ENCODE assay signal across 8 cellular contexts in genomic region chr2:133171396-133172004, GRCh38.
DNase-seq lines count a peak whose midpoint lies in the region; FAIRE-seq and TF ChIP-seq lines count a peak whose summit lies in the region.

No MANE protein-coding gene starts in this region.

- H3K36me3 ChIP-seq in HAP-1 (replicated peaks) (no peaks in the 10 kb centered on the region), astrocyte (ENCODE audit: insufficient read depth, low read length) (no peaks in the 10 kb centered on the region), keratinocyte (ENCODE audit: control insufficient read depth in 2 of 2, extremely low read depth in 1 of 2, insufficient read depth in 2 of 2, low read length in 2 of 2) (no peaks in the 10 kb centered on the region), uterus (no peaks in the 10 kb centered on the region)

- H3K9me3 Mint-ChIP-seq in astrocyte (ENCODE audit: unreplicated experiment), result peaks cover 2% of the 10 kb centered on the region
- H3K9me3 Mint-ChIP-seq in activated T-helper 1 cell treated with anti-CD3 and anti-CD28 coated beads, Interleukin-12 subunit alpha, Interleukin-12 subunit beta, Interleukin-2, Interleukin-4 antibody, amounts not matched to agents 30 ng/mL and 10 ng/mL and 1 ng/mL, durations not matched to agents 14 hours and 24 hours and 36 hours, result no peaks in the 10 kb centered on the region

- H3K9me3 ChIP-seq in HAP-1, result no peaks in the 10 kb centered on the region
- H3K9me3 ChIP-seq in astrocyte (ENCODE audit: insufficient read depth, low read depth, low read length), result no peaks in the 10 kb centered on the region
- no peaks in the 10 kb centered on the region for H3K9me3 ChIP-seq in keratinocyte (ENCODE audit: control insufficient read depth, low read depth, low read length)
- H3K9me3 ChIP-seq in uterus, result no peaks in the 10 kb centered on the region

- H3K27me3 Mint-ChIP-seq in astrocyte (ENCODE audit: low read depth, unreplicated experiment), result no peaks in the 10 kb centered on the region
- no peaks in the 10 kb centered on the region for H3K27me3 Mint-ChIP-seq in activated T-helper 1 cell treated with anti-CD3 and anti-CD28 coated beads, Interleukin-12 subunit alpha, Interleukin-12 subunit beta, Interleukin-2, Interleukin-4 antibody, amounts not matched to agents 30 ng/mL and 10 ng/mL and 1 ng/mL, durations not matched to agents 14 hours and 24 hours and 36 hours (ENCODE audit: insufficient read depth)

- dilution Hi-C loops in keratinocyte (cut with MboI; ENCODE audit: extremely low pct_ligation_motif_present, low sequenced_read_pairs), result no loop called here

- intact Hi-C loops in uterus (cut with DNase I; ENCODE audit: low total_unique reads), result no loop called here
- intact Hi-C loops in activated T-helper 1 cell treated with anti-CD3 and anti-CD28 coated beads, Interleukin-12 subunit alpha, Interleukin-12 subunit beta, Interleukin-2, Interleukin-4 antibody, amounts not matched to agents 30 ng/mL and 10 ng/mL and 1 ng/mL, durations not matched to agents 14 hours and 24 hours and 36 hours (cut with micrococcal nuclease), result loop anchor here (2.0 to 10.0 kb wide), 2 partner anchors 497 to 903 kb away; partner anchors contain the start of gene LYPD1

- no peaks in the 10 kb centered on the region for H3K9me1 ChIP-seq in keratinocyte (ENCODE audit: control insufficient read depth, extremely low read depth, insufficient read depth, low read length)

- H3K27me3 ChIP-seq in HAP-1 (ENCODE audit: low read depth) (peaks cover 6% of the 10 kb centered on the region; the same call in 1 of the 2 replicates), astrocyte (ENCODE audit: insufficient read depth, low read length) (no peaks in the 10 kb centered on the region), keratinocyte (ENCODE audit: control insufficient read depth, extremely low read depth, insufficient read depth, low read length) (no peaks in the 10 kb centered on the region), uterus (no peaks in the 10 kb centered on the region)

- no peak overlapping the region for H3K27ac Mint-ChIP-seq in astrocyte (ENCODE audit: unreplicated experiment)
- no peak overlapping the region for H3K27ac Mint-ChIP-seq in activated T-helper 1 cell treated with anti-CD3 and anti-CD28 coated beads, Interleukin-12 subunit alpha, Interleukin-12 subunit beta, Interleukin-2, Interleukin-4 antibody, amounts not matched to agents 30 ng/mL and 10 ng/mL and 1 ng/mL, durations not matched to agents 14 hours and 24 hours and 36 hours

- no peak overlapping the region for H3K4me3 Mint-ChIP-seq in astrocyte (ENCODE audit: unreplicated experiment)
- no peak overlapping the region for H3K4me3 Mint-ChIP-seq in activated T-helper 1 cell treated with anti-CD3 and anti-CD28 coated beads, Interleukin-12 subunit alpha, Interleukin-12 subunit beta, Interleukin-2, Interleukin-4 antibody, amounts not matched to agents 30 ng/mL and 10 ng/mL and 1 ng/mL, durations not matched to agents 14 hours and 24 hours and 36 hours

- TF ChIP-seq POLR2A in uterus (IDR thresholded peaks at IDR 0.05), result no peak

- H3K36me3 Mint-ChIP-seq in astrocyte (ENCODE audit: low read depth, unreplicated experiment), result no peaks in the 10 kb centered on the region
- no peaks in the 10 kb centered on the region for H3K36me3 Mint-ChIP-seq in activated T-helper 1 cell treated with anti-CD3 and anti-CD28 coated beads, Interleukin-12 subunit alpha, Interleukin-12 subunit beta, Interleukin-2, Interleukin-4 antibody, amounts not matched to agents 30 ng/mL and 10 ng/mL and 1 ng/mL, durations not matched to agents 14 hours and 24 hours and 36 hours (ENCODE audit: low read depth)

- H4K20me1 ChIP-seq in astrocyte (ENCODE audit: insufficient read depth, low read length) (no peaks in the 10 kb centered on the region), keratinocyte (ENCODE audit: control insufficient read depth, extremely low read depth, insufficient read depth, low read length) (no peaks in the 10 kb centered on the region)

- FAIRE-seq in astrocyte (lab: Jason Lieb, UNC) (peak; percentile 91), keratinocyte (lab: Jason Lieb, UNC) (peak; percentile 64)

- H3K4me1 ChIP-seq in HAP-1, result no peaks in the 10 kb centered on the region
- no peaks in the 10 kb centered on the region for H3K4me1 ChIP-seq in astrocyte (ENCODE audit: insufficient read depth, low read length)
- no peaks in the 10 kb centered on the region for H3K4me1 ChIP-seq in keratinocyte (ENCODE audit: control insufficient read depth, extremely low read depth, insufficient read depth, low read length)
- H3K4me1 ChIP-seq in uterus, result no peaks in the 10 kb centered on the region

- H3K79me2 ChIP-seq in astrocyte (ENCODE audit: insufficient read depth, low read length), result no peaks in the 10 kb centered on the region
- no peaks in the 10 kb centered on the region for H3K79me2 ChIP-seq in keratinocyte (ENCODE audit: control insufficient read depth, insufficient read depth, low read length)

- no peaks in the 10 kb centered on the region for H3K4me1 Mint-ChIP-seq in astrocyte (ENCODE audit: low read depth, unreplicated experiment)
- H3K4me1 Mint-ChIP-seq in activated T-helper 1 cell treated with anti-CD3 and anti-CD28 coated beads, Interleukin-12 subunit alpha, Interleukin-12 subunit beta, Interleukin-2, Interleukin-4 antibody, amounts not matched to agents 30 ng/mL and 10 ng/mL and 1 ng/mL, durations not matched to agents 14 hours and 24 hours and 36 hours (ENCODE audit: low read depth), result no peaks in the 10 kb centered on the region

- in situ Hi-C loops in Caki2 (cut with HindIII; ENCODE audit: low pct_unique_long_range_greater_than_20kb, low sequenced_read_pairs), result no loop called here
- in situ Hi-C loops in HAP-1 (cut with MboI; ENCODE audit: low sequenced_read_pairs), result loop anchor here (10.0 kb wide), 1 partner anchor 627 kb away; no protein-coding TSS in a partner anchor

- H3K9ac ChIP-seq in astrocyte (ENCODE audit: low read length) (no peak overlapping the region), keratinocyte (ENCODE audit: control insufficient read depth, extremely low read depth, insufficient read depth, low read length) (no peak overlapping the region)

- H3K4me3 ChIP-seq in HAP-1, result no peak overlapping the region
- no peak overlapping the region for H3K4me3 ChIP-seq in astrocyte (ENCODE audit: insufficient read depth, low read depth, low read length)
- H3K4me3 ChIP-seq in keratinocyte (ENCODE audit: control insufficient read depth in 2 of 3, extremely low read depth in 1 of 3, insufficient read depth in 2 of 3, low read depth in 1 of 3, low read length in 3 of 3), result no peak overlapping the region
- no peak overlapping the region for H3K4me3 ChIP-seq in uterus

- H3K4me2 ChIP-seq in astrocyte (ENCODE audit: low read length) (no peak overlapping the region), keratinocyte (ENCODE audit: control insufficient read depth, extremely low read depth, insufficient read depth, low read depth, low read length) (no peak overlapping the region)

- H2AFZ ChIP-seq in astrocyte (ENCODE audit: low read depth, low read length) (no peak overlapping the region), keratinocyte (ENCODE audit: control insufficient read depth, low read length) (no peak overlapping the region)

- H3K27ac ChIP-seq in astrocyte (ENCODE audit: low read depth, low read length) (no peak overlapping the region), keratinocyte (ENCODE audit: control insufficient read depth, insufficient read depth, low read length) (no peak overlapping the region), uterus (no peak overlapping the region)

- TF ChIP-seq CTCF in astrocyte (IDR thresholded peaks at IDR 0.05; ENCODE audit: insufficient read depth, low read depth, low read length) (peak; percentile 65), keratinocyte (optimal IDR thresholded peaks at IDR 0.05 in 1 of 3, IDR thresholded peaks at IDR 0.05 in 1 of 3, conservative IDR thresholded peaks at IDR 0.05 in 1 of 3; ENCODE audit: extremely low read depth in 1 of 3, insufficient read depth in 2 of 3, low read length in 3 of 3) (peak in 2 of 3 experiments; percentile 36 to 62), uterus (IDR thresholded peaks at IDR 0.05) (peak; percentile 16 to 42 (median 32))

- DNase-seq in Caki2 (ENCODE audit: low read depth), result peak; percentile 67
- DNase-seq in HAP-1 (ENCODE audit: low spot score in 2 of 2), result peak; percentile 23 to 77
- DNase-seq in NCI-H2171 (lab: John Stamatoyannopoulos, UW), result peak; percentile 4
- peak; percentile 42 for DNase-seq in astrocyte (ENCODE audit: low read depth)
- DNase-seq in keratinocyte (ENCODE audit: low read depth, low spot score), result no peak
- no peak for DNase-seq in uterus
- DNase-seq in activated T-helper 1 cell treated with anti-CD3 and anti-CD28 coated beads, Interleukin-12 subunit alpha, Interleukin-12 subunit beta, Interleukin-2, Interleukin-4 antibody, amounts not matched to agents 30 ng/mL and 10 ng/mL and 1 ng/mL, durations not matched to agents 14 hours and 24 hours and 36 hours (ENCODE audit: low spot score), result no peak
- DNase-seq in cerebellar nuclear complex (lab: John Stamatoyannopoulos, UW), result no peak

Comparison
In these comparisons a context has a peak if more than half of its experiments do, and no peak if none do; other contexts are left out.
1. DNase-seq: peak in Caki2 (single experiment), HAP-1 (2 of 2), NCI-H2171 (single experiment) and astrocyte (single experiment); none in keratinocyte (single experiment), uterus (0 of 2), activated T-helper 1 cell treated with anti-CD3 and anti-CD28 coated beads, Interleukin-12 subunit alpha, Interleukin-12 subunit beta, Interleukin-2, Interleukin-4 antibody, amounts not matched to agents 30 ng/mL and 10 ng/mL and 1 ng/mL, durations not matched to agents 14 hours and 24 hours and 36 hours (single experiment) and cerebellar nuclear complex (0 of 2).
2. Peak in every context shown above with its lines, with median percentiles within 50 percentile points of each other: CTCF ChIP-seq.